In the genomic region with DNA sequence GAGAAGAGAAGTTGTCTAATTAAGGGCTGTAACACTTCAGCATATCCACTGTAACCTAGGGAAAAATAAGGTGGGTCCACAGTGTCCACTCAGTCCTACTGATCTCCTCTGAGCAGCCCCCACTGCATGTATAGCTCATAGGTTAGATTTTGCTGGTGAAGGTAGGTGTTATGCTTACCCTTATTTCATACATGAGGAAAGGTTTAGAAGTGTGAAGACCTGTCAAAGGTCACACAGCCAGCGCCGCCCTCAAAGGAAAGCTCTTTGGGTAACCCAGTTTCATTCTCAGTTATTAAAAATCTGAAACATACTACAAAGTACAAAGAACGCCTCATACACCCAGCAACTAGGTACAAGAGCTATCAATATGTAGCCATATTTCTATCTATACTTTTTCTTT, we compare ENCODE assay signal across 19 cellular contexts.
A peak's percentile ranks its signal among the peaks of the same experiment; 100 is the strongest.
DNase-seq lines count a peak whose midpoint lies in the region; ATAC-seq, FAIRE-seq and TF ChIP-seq lines count a peak whose summit lies in the region.
"Had no signal": no experiment of that assay in that cellular context is flagged by ENCODE, and none has a peak within 500 bp of the region (broad histone marks: within the 10 kb centered on the region; RNA-seq: fewer than 3 reads in every experiment).

No MANE protein-coding gene starts in this region.

- no peaks in the 10 kb centered on the region for H3K9me3 Mint-ChIP-seq in activated CD8-positive, alpha-beta T cell treated with anti-CD3 and anti-CD28 coated beads for 36 hours
- H3K9me3 Mint-ChIP-seq in activated CD8-positive, alpha-beta T cell treated with anti-CD3 and anti-CD28 coated beads, Interleukin-2, amount 10 ng/mL, durations not matched to agents 7 days and 5 days (ENCODE audit: insufficient read depth), result no peaks in the 10 kb centered on the region
- no peaks in the 10 kb centered on the region for H3K9me3 Mint-ChIP-seq in activated naive CD8-positive, alpha-beta T cell treated with anti-CD3 and anti-CD28 coated beads for 36 hours
- no peaks in the 10 kb centered on the region for H3K9me3 Mint-ChIP-seq in nephron progenitor cell

- peak; percentile 70 for DNase-seq in activated CD8-positive, alpha-beta T cell treated with anti-CD3 and anti-CD28 coated beads for 36 hours
- DNase-seq in activated CD8-positive, alpha-beta T cell treated with anti-CD3 and anti-CD28 coated beads, Interleukin-2, amount 10 ng/mL, durations not matched to agents 7 days and 5 days, result no peak
- DNase-seq in activated naive CD8-positive, alpha-beta T cell treated with anti-CD3 and anti-CD28 coated beads for 36 hours, result peak; percentile 30
- DNase-seq in nephron progenitor cell, result no peak
- no peak for DNase-seq in DMS153 (lab: John Stamatoyannopoulos, UW)
- no peak for DNase-seq in GM12891 (ENCODE audit: insufficient read length, low spot score)
- DNase-seq: H7, Kasumi-1, NCI-H1694, NCI-H2081, NCI-H2171, NCI-H345, NCI-H524 treated with DMSO at 0.1 percent for 48 hours, NCI-H82, Peyer's patch, SJCRH30 had no signal

- ATAC-seq in activated CD8-positive, alpha-beta T cell treated with anti-CD3 and anti-CD28 coated beads for 36 hours, result peak; percentile 95
- no peak for ATAC-seq in activated CD8-positive, alpha-beta T cell treated with anti-CD3 and anti-CD28 coated beads, Interleukin-2, amount 10 ng/mL, durations not matched to agents 7 days and 5 days
- ATAC-seq in GM21423 (IDR thresholded peaks at IDR 0.05; ENCODE audit: unreplicated experiment), result no peak

- H3K4me3 Mint-ChIP-seq in activated CD8-positive, alpha-beta T cell treated with anti-CD3 and anti-CD28 coated beads for 36 hours, result no peak overlapping the region
- H3K4me3 Mint-ChIP-seq in activated CD8-positive, alpha-beta T cell treated with anti-CD3 and anti-CD28 coated beads, Interleukin-2, amount 10 ng/mL, durations not matched to agents 7 days and 5 days, result no peak overlapping the region
- no peak overlapping the region for H3K4me3 Mint-ChIP-seq in activated naive CD8-positive, alpha-beta T cell treated with anti-CD3 and anti-CD28 coated beads for 36 hours
- no peak overlapping the region for H3K4me3 Mint-ChIP-seq in nephron progenitor cell

- intact Hi-C loops in activated CD8-positive, alpha-beta T cell treated with anti-CD3 and anti-CD28 coated beads for 36 hours (cut with micrococcal nuclease), result no loop called here

- peak overlapping the region; percentile 30 for H3K27ac Mint-ChIP-seq in activated CD8-positive, alpha-beta T cell treated with anti-CD3 and anti-CD28 coated beads for 36 hours
- H3K27ac Mint-ChIP-seq in activated CD8-positive, alpha-beta T cell treated with anti-CD3 and anti-CD28 coated beads, Interleukin-2, amount 10 ng/mL, durations not matched to agents 7 days and 5 days, result no peak overlapping the region
- H3K27ac Mint-ChIP-seq in activated naive CD8-positive, alpha-beta T cell treated with anti-CD3 and anti-CD28 coated beads for 36 hours, result no peak overlapping the region
- peak overlapping the region; percentile 27 for H3K27ac Mint-ChIP-seq in nephron progenitor cell

- peaks cover 39% of the 10 kb centered on the region for H3K4me1 Mint-ChIP-seq in activated CD8-positive, alpha-beta T cell treated with anti-CD3 and anti-CD28 coated beads for 36 hours (ENCODE audit: low read depth)
- peaks cover 15% of the 10 kb centered on the region for H3K4me1 Mint-ChIP-seq in activated CD8-positive, alpha-beta T cell treated with anti-CD3 and anti-CD28 coated beads, Interleukin-2, amount 10 ng/mL, durations not matched to agents 7 days and 5 days (ENCODE audit: low read depth)
- peaks cover 39% of the 10 kb centered on the region for H3K4me1 Mint-ChIP-seq in activated naive CD8-positive, alpha-beta T cell treated with anti-CD3 and anti-CD28 coated beads for 36 hours
- H3K4me1 Mint-ChIP-seq in nephron progenitor cell, result peaks cover 82% of the 10 kb centered on the region

- no peak for FAIRE-seq in GM12891 (lab: Jason Lieb, UNC)
- FAIRE-seq: A204.1, D721Med had no signal

- CTCF ChIA-PET in activated CD8-positive, alpha-beta T cell treated with anti-CD3 and anti-CD28 coated beads for 36 hours (lab: Charles Lee), result no interaction called here
- CTCF ChIA-PET in activated CD8-positive, alpha-beta T cell treated with anti-CD3 and anti-CD28 coated beads, Interleukin-2, amount 10 ng/mL, durations not matched to agents 7 days and 5 days (lab: Charles Lee), result interaction anchor here (1.2 kb wide), 1 partner anchor 10 kb away, joined by 4 read pairs; no protein-coding TSS in a partner anchor

- peaks cover 28% of the 10 kb centered on the region for H3K36me3 Mint-ChIP-seq in activated CD8-positive, alpha-beta T cell treated with anti-CD3 and anti-CD28 coated beads for 36 hours (ENCODE audit: low read depth)
- peaks cover 37% of the 10 kb centered on the region for H3K36me3 Mint-ChIP-seq in activated CD8-positive, alpha-beta T cell treated with anti-CD3 and anti-CD28 coated beads, Interleukin-2, amount 10 ng/mL, durations not matched to agents 7 days and 5 days (ENCODE audit: low read depth)
- H3K36me3 Mint-ChIP-seq in activated naive CD8-positive, alpha-beta T cell treated with anti-CD3 and anti-CD28 coated beads for 36 hours, result peaks cover 35% of the 10 kb centered on the region
- peaks cover 46% of the 10 kb centered on the region for H3K36me3 Mint-ChIP-seq in nephron progenitor cell (ENCODE audit: low read depth)

- POLR2A ChIA-PET in activated CD8-positive, alpha-beta T cell treated with anti-CD3 and anti-CD28 coated beads for 36 hours (lab: Charles Lee), result no interaction called here
- POLR2A ChIA-PET in activated CD8-positive, alpha-beta T cell treated with anti-CD3 and anti-CD28 coated beads, Interleukin-2, amount 10 ng/mL, durations not matched to agents 7 days and 5 days (lab: Charles Lee), result no interaction called here

- TF ChIP-seq CTCF in activated CD8-positive, alpha-beta T cell treated with anti-CD3 and anti-CD28 coated beads for 36 hours (IDR thresholded peaks at IDR 0.05), result no peak
- no peak for TF ChIP-seq CTCF in nephron progenitor cell (IDR thresholded peaks at IDR 0.05)

- TF ChIP-seq POLR2A in GM12891 (IDR thresholded peaks at IDR 0.05; ENCODE audit: low read depth, low read length), result no peak

- H3K27me3 Mint-ChIP-seq in activated CD8-positive, alpha-beta T cell treated with anti-CD3 and anti-CD28 coated beads for 36 hours, result no peaks in the 10 kb centered on the region
- H3K27me3 Mint-ChIP-seq in activated CD8-positive, alpha-beta T cell treated with anti-CD3 and anti-CD28 coated beads, Interleukin-2, amount 10 ng/mL, durations not matched to agents 7 days and 5 days (ENCODE audit: low read depth), result no peaks in the 10 kb centered on the region
- H3K27me3 Mint-ChIP-seq in activated naive CD8-positive, alpha-beta T cell treated with anti-CD3 and anti-CD28 coated beads for 36 hours, result no peaks in the 10 kb centered on the region
- H3K27me3 Mint-ChIP-seq in nephron progenitor cell (ENCODE audit: low read depth, poor library complexity), result no peaks in the 10 kb centered on the region

TF ChIP-seq in GM12891, 5 proteins besides CTCF, POLR2A, EP300 and RAD21:
- TF ChIP-seq PAX5 (IDR thresholded peaks at IDR 0.05; ENCODE audit: insufficient read depth, low read length, severe bottlenecking) (no peak), TAF1 (IDR thresholded peaks at IDR 0.05; ENCODE audit: low read depth, low read length) (no peak), SPI1 (IDR thresholded peaks at IDR 0.05; ENCODE audit: low read depth, low read length) (no peak), POLR2AphosphoS5 (IDR thresholded peaks at IDR 0.05; ENCODE audit: low read depth, low read length) (no peak), POU2F2 (IDR thresholded peaks at IDR 0.05; ENCODE audit: low read depth, low read length) (no peak)

Comparison
In these comparisons a context has a peak if more than half of its experiments do, and no peak if none do; other contexts are left out.
1. DNase-seq: peak in activated CD8-positive, alpha-beta T cell treated with anti-CD3 and anti-CD28 coated beads for 36 hours (single experiment) and activated naive CD8-positive, alpha-beta T cell treated with anti-CD3 and anti-CD28 coated beads for 36 hours (single experiment); none in activated CD8-positive, alpha-beta T cell treated with anti-CD3 and anti-CD28 coated beads, Interleukin-2, amount 10 ng/mL, durations not matched to agents 7 days and 5 days (single experiment), nephron progenitor cell (single experiment), DMS153 (single experiment) and GM12891 (single experiment).
2. H3K27ac Mint-ChIP-seq: peak in activated CD8-positive, alpha-beta T cell treated with anti-CD3 and anti-CD28 coated beads for 36 hours (single experiment) and nephron progenitor cell (single experiment); none in activated CD8-positive, alpha-beta T cell treated with anti-CD3 and anti-CD28 coated beads, Interleukin-2, amount 10 ng/mL, durations not matched to agents 7 days and 5 days (single experiment) and activated naive CD8-positive, alpha-beta T cell treated with anti-CD3 and anti-CD28 coated beads for 36 hours (single experiment).